Comparison of ENCODE assay signal across 16 cellular contexts in genomic region chr4:108055787-108056186, GRCh38.
"Had no signal": no experiment of that assay in that cellular context is flagged by ENCODE, and none has a peak within 500 bp of the region (broad histone marks: within the 10 kb centered on the region; RNA-seq: fewer than 3 reads in every experiment).

No MANE protein-coding gene starts in this region.

- H3K27me3 ChIP-seq: esophagus muscularis mucosa, gastroesophageal sphincter, neural progenitor cell had no signal

- ATAC-seq: gastroesophageal sphincter, left ventricle myocardium superior had no signal

- H3K9me3 Mint-ChIP-seq: neural progenitor cell had no signal

- H3K9me3 ChIP-seq: esophagus muscularis mucosa, gastroesophageal sphincter, tibial artery had no signal

- H3K4me3 Mint-ChIP-seq: neural progenitor cell had no signal

- H3K27ac ChIP-seq: esophagus muscularis mucosa, gastroesophageal sphincter, neural progenitor cell, tibial artery had no signal

- DNase-seq: activated CD4-positive, alpha-beta T cell treated with anti-CD3 and anti-CD28 coated beads, Interleukin-2, amount 50 U/mL, for 4 hours; activated gamma-delta T cell treated with Interleukin-2 at 50 U/mL for 16 hours; activated T-cell treated with anti-CD3 and anti-CD28 coated beads, Interleukin-2, amount 50 U/mL, for 48 hours; cerebellar nuclear complex; effector CD4-positive, alpha-beta T cell; left ventricle myocardium superior; stimulated activated CD4-positive, alpha-beta T cell treated with anti-CD3 and anti-CD28 coated beads, Interleukin-12 subunit alpha, Interleukin-12 subunit beta, amount 100 ng/mL, for 4 hours; stimulated activated CD4-positive, alpha-beta T cell treated with anti-CD3 and anti-CD28 coated beads, Interleukin-1b, Interleukin-23, amount 100 ng/mL, for 48 hours; stimulated activated CD8-positive, alpha-beta memory T cell treated with anti-CD3 and anti-CD28 coated beads, Interleukin-4, amount 100 ng/mL, for 48 hours; stimulated activated naive CD4-positive, alpha-beta T cell; substantia nigra; tibial artery had no signal

- H3K27ac Mint-ChIP-seq: progenitor cell of endocrine pancreas had no signal
